1 cellular context compared by ENCODE assay signal in the genomic region with DNA sequence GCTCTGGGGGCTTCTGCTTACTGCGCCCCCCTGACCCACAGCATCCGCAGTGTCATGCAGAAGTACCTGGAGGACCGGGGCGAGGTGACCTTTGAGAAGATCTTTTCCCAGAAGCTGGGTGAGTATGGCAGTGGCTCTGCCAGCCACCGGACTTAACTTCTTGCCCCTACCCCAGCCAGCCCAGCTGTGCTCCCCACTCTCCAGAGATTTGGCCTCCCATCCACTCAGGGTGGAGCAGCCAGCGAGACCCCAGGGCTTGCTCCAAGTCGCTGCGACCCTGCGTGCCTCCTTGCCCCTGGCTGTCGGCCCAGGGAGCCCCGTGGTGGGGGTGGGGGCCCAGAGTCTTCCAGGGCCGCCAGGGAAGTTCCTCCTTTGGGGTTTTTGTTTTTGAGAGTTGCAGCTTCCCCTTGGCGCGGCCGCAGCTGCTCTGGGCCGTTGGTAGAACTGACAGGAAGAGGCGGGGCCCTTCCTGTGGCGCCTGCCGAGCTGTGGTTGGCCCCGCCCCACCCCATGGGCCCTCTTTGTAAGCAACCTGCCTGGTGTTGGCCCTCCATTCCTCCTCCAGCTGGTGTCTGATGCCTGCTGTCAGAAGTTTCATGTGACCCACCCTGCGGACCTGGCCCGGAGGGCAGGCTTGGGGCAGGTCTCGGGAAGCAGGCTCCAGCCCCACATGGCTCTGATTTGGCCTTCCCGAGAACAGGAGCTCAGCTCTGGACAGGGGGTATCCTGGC.
TF ChIP-seq lines count a peak whose summit lies in the region.

No MANE protein-coding gene starts in this region.

TF ChIP-seq in GM12878, 131 proteins besides CTCF, POLR2A, EP300 and RAD21 (continued from another document and continues in another):
- TF ChIP-seq, protein P1, sequence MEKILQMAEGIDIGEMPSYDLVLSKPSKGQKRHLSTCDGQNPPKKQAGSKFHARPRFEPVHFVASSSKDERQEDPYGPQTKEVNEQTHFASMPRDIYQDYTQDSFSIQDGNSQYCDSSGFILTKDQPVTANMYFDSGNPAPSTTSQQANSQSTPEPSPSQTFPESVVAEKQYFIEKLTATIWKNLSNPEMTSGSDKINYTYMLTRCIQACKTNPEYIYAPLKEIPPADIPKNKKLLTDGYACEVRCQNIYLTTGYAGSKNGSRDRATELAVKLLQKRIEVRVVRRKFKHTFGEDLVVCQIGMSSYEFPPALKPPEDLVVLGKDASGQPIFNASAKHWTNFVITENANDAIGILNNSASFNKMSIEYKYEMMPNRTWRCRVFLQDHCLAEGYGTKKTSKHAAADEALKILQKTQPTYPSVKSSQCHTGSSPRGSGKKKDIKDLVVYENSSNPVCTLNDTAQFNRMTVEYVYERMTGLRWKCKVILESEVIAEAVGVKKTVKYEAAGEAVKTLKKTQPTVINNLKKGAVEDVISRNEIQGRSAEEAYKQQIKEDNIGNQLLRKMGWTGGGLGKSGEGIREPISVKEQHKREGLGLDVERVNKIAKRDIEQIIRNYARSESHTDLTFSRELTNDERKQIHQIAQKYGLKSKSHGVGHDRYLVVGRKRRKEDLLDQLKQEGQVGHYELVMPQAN (conservative IDR thresholded peaks at IDR 0.05), result peak; percentile 39; the same call in 1 of the 2 replicates
- TF ChIP-seq ASH2L (IDR thresholded peaks at IDR 0.05; ENCODE audit: borderline replicate concordance, low read depth) (no peak), RBBP5 (conservative IDR thresholded peaks at IDR 0.05) (no peak), NBN (IDR thresholded peaks at IDR 0.05) (peak; percentile 94), BCL11A (IDR thresholded peaks at IDR 0.05; ENCODE audit: low read depth, low read length) (no peak), CREB1 (IDR thresholded peaks at IDR 0.05; ENCODE audit: low read depth) (no peak), FOXK2 (IDR thresholded peaks at IDR 0.05) (no peak), TCF12 (IDR thresholded peaks at IDR 0.05; ENCODE audit: low read depth, low read length) (peak; percentile 94), SUZ12 (IDR thresholded peaks at IDR 0.05; ENCODE audit: unreplicated experiment) (no peak), MTA3 (IDR thresholded peaks at IDR 0.05; ENCODE audit: borderline replicate concordance, low read length) (no peak), NFYA (IDR thresholded peaks at IDR 0.05; ENCODE audit: borderline replicate concordance, low read depth, low read length) (no peak), ZNF217 (IDR thresholded peaks at IDR 0.05) (no peak), RELA (IDR thresholded peaks at IDR 0.05; ENCODE audit: borderline replicate concordance, partially characterized antibody) (peak; percentile 15), RB1 (IDR thresholded peaks at IDR 0.05; ENCODE audit: borderline replicate concordance) (peak; percentile 45; the same call in 1 of the 2 replicates), ETV6 (conservative IDR thresholded peaks at IDR 0.05 in 1 of 2, IDR thresholded peaks at IDR 0.05 in 1 of 2; ENCODE audit: borderline replicate concordance in 1 of 2, low read depth in 1 of 2) (peak in 1 of 2 experiments; percentile 74; a peak in 2 of 4 replicates), POLR2AphosphoS2 (IDR thresholded peaks at IDR 0.05; ENCODE audit: low read depth, low read length) (0 out of 2 replicates have a peak, but pooled peaks have one; percentile 25), LARP7 (IDR thresholded peaks at IDR 0.05) (peak; percentile 68), EZH2 (IDR thresholded peaks at IDR 0.05; ENCODE audit: borderline replicate concordance, control insufficient read depth, low read depth, low read length) (no peak), BRCA1 (IDR thresholded peaks at IDR 0.05; ENCODE audit: low read depth, low read length) (no peak), NFIC (IDR thresholded peaks at IDR 0.05; ENCODE audit: low read depth, low read length) (no peak), PAX5 (IDR thresholded peaks at IDR 0.05; ENCODE audit: borderline replicate concordance, low read depth, low read length) (peak; percentile 42; the same call in 1 of the 2 replicates), SMAD5 (IDR thresholded peaks at IDR 0.05; ENCODE audit: low read depth) (peak; percentile 27; the same call in 1 of the 2 replicates), SREBF2 (IDR thresholded peaks at IDR 0.05; ENCODE audit: low read length) (no peak), ZNF207 (IDR thresholded peaks at IDR 0.05; ENCODE audit: borderline replicate concordance) (peak; percentile 87; the same call in 1 of the 2 replicates), ZBED1 (IDR thresholded peaks at IDR 0.05; ENCODE audit: borderline replicate concordance) (no peak)
- TF ChIP-seq, protein P2, sequence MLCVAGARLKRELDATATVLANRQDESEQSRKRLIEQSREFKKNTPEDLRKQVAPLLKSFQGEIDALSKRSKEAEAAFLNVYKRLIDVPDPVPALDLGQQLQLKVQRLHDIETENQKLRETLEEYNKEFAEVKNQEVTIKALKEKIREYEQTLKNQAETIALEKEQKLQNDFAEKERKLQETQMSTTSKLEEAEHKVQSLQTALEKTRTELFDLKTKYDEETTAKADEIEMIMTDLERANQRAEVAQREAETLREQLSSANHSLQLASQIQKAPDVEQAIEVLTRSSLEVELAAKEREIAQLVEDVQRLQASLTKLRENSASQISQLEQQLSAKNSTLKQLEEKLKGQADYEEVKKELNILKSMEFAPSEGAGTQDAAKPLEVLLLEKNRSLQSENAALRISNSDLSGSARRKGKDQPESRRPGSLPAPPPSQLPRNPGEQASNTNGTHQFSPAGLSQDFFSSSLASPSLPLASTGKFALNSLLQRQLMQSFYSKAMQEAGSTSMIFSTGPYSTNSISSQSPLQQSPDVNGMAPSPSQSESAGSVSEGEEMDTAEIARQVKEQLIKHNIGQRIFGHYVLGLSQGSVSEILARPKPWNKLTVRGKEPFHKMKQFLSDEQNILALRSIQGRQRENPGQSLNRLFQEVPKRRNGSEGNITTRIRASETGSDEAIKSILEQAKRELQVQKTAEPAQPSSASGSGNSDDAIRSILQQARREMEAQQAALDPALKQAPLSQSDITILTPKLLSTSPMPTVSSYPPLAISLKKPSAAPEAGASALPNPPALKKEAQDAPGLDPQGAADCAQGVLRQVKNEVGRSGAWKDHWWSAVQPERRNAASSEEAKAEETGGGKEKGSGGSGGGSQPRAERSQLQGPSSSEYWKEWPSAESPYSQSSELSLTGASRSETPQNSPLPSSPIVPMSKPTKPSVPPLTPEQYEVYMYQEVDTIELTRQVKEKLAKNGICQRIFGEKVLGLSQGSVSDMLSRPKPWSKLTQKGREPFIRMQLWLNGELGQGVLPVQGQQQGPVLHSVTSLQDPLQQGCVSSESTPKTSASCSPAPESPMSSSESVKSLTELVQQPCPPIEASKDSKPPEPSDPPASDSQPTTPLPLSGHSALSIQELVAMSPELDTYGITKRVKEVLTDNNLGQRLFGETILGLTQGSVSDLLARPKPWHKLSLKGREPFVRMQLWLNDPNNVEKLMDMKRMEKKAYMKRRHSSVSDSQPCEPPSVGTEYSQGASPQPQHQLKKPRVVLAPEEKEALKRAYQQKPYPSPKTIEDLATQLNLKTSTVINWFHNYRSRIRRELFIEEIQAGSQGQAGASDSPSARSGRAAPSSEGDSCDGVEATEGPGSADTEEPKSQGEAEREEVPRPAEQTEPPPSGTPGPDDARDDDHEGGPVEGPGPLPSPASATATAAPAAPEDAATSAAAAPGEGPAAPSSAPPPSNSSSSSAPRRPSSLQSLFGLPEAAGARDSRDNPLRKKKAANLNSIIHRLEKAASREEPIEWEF (IDR thresholded peaks at IDR 0.05; ENCODE audit: insufficient replicate concordance, low read depth, low read length), result no peak
- TF ChIP-seq, protein P3, sequence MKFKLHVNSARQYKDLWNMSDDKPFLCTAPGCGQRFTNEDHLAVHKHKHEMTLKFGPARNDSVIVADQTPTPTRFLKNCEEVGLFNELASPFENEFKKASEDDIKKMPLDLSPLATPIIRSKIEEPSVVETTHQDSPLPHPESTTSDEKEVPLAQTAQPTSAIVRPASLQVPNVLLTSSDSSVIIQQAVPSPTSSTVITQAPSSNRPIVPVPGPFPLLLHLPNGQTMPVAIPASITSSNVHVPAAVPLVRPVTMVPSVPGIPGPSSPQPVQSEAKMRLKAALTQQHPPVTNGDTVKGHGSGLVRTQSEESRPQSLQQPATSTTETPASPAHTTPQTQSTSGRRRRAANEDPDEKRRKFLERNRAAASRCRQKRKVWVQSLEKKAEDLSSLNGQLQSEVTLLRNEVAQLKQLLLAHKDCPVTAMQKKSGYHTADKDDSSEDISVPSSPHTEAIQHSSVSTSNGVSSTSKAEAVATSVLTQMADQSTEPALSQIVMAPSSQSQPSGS (IDR thresholded peaks at IDR 0.05; ENCODE audit: low read length), result no peak
- TF ChIP-seq, protein P4, sequence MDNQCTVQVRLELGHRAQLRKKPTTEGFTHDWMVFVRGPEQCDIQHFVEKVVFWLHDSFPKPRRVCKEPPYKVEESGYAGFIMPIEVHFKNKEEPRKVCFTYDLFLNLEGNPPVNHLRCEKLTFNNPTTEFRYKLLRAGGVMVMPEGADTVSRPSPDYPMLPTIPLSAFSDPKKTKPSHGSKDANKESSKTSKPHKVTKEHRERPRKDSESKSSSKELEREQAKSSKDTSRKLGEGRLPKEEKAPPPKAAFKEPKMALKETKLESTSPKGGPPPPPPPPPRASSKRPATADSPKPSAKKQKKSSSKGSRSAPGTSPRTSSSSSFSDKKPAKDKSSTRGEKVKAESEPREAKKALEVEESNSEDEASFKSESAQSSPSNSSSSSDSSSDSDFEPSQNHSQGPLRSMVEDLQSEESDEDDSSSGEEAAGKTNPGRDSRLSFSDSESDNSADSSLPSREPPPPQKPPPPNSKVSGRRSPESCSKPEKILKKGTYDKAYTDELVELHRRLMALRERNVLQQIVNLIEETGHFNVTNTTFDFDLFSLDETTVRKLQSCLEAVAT (IDR thresholded peaks at IDR 0.05), result peak; percentile 73
- TF ChIP-seq, protein P5, sequence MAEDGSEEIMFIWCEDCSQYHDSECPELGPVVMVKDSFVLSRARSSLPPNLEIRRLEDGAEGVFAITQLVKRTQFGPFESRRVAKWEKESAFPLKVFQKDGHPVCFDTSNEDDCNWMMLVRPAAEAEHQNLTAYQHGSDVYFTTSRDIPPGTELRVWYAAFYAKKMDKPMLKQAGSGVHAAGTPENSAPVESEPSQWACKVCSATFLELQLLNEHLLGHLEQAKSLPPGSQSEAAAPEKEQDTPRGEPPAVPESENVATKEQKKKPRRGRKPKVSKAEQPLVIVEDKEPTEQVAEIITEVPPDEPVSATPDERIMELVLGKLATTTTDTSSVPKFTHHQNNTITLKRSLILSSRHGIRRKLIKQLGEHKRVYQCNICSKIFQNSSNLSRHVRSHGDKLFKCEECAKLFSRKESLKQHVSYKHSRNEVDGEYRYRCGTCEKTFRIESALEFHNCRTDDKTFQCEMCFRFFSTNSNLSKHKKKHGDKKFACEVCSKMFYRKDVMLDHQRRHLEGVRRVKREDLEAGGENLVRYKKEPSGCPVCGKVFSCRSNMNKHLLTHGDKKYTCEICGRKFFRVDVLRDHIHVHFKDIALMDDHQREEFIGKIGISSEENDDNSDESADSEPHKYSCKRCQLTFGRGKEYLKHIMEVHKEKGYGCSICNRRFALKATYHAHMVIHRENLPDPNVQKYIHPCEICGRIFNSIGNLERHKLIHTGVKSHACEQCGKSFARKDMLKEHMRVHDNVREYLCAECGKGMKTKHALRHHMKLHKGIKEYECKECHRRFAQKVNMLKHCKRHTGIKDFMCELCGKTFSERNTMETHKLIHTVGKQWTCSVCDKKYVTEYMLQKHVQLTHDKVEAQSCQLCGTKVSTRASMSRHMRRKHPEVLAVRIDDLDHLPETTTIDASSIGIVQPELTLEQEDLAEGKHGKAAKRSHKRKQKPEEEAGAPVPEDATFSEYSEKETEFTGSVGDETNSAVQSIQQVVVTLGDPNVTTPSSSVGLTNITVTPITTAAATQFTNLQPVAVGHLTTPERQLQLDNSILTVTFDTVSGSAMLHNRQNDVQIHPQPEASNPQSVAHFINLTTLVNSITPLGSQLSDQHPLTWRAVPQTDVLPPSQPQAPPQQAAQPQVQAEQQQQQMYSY (CRISPR knock-in tag; IDR thresholded peaks at IDR 0.05), result peak; percentile 52; the same call in 1 of the 2 replicates
- TF ChIP-seq, protein P6, sequence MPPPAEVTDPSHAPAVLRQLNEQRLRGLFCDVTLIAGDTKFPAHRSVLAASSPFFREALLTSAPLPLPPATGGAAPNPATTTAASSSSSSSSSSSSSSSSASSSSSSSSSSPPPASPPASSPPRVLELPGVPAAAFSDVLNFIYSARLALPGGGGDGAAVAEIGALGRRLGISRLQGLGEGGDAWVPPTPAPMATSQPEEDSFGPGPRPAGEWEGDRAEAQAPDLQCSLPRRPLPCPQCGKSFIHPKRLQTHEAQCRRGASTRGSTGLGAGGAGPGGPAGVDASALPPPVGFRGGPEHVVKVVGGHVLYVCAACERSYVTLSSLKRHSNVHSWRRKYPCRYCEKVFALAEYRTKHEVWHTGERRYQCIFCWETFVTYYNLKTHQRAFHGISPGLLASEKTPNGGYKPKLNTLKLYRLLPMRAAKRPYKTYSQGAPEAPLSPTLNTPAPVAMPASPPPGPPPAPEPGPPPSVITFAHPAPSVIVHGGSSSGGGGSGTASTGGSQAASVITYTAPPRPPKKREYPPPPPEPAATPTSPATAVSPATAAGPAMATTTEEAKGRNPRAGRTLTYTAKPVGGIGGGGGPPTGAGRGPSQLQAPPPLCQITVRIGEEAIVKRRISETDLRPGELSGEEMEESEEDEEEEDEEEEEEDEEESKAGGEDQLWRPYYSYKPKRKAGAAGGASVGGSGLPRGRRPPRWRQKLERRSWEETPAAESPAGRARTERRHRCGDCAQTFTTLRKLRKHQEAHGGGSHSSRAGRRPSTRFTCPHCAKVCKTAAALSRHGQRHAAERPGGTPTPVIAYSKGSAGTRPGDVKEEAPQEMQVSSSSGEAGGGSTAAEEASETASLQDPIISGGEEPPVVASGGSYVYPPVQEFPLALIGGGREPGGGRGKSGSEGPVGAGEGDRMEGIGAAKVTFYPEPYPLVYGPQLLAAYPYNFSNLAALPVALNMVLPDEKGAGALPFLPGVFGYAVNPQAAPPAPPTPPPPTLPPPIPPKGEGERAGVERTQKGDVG (CRISPR knock-in tag; IDR thresholded peaks at IDR 0.05), result peak; percentile 49; the same call in 1 of the 2 replicates
- TF ChIP-seq, protein P7, sequence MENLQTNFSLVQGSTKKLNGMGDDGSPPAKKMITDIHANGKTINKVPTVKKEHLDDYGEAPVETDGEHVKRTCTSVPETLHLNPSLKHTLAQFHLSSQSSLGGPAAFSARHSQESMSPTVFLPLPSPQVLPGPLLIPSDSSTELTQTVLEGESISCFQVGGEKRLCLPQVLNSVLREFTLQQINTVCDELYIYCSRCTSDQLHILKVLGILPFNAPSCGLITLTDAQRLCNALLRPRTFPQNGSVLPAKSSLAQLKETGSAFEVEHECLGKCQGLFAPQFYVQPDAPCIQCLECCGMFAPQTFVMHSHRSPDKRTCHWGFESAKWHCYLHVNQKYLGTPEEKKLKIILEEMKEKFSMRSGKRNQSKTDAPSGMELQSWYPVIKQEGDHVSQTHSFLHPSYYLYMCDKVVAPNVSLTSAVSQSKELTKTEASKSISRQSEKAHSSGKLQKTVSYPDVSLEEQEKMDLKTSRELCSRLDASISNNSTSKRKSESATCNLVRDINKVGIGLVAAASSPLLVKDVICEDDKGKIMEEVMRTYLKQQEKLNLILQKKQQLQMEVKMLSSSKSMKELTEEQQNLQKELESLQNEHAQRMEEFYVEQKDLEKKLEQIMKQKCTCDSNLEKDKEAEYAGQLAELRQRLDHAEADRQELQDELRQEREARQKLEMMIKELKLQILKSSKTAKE (IDR thresholded peaks at IDR 0.05; ENCODE audit: low read depth, poor library complexity, severe bottlenecking), result peak; percentile 35
- TF ChIP-seq, protein P8, sequence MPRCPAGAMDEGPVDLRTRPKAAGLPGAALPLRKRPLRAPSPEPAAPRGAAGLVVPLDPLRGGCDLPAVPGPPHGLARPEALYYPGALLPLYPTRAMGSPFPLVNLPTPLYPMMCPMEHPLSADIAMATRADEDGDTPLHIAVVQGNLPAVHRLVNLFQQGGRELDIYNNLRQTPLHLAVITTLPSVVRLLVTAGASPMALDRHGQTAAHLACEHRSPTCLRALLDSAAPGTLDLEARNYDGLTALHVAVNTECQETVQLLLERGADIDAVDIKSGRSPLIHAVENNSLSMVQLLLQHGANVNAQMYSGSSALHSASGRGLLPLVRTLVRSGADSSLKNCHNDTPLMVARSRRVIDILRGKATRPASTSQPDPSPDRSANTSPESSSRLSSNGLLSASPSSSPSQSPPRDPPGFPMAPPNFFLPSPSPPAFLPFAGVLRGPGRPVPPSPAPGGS (IDR thresholded peaks at IDR 0.05; ENCODE audit: borderline replicate concordance, insufficient read depth, low read depth, low read length, poor library complexity, severe bottlenecking), result peak; percentile 14
